ENCODE assay signal across 1 cellular context in genomic region chr2:173090973-173091660, GRCh38.
TF ChIP-seq lines count a peak whose summit lies in the region.

No MANE protein-coding gene starts in this region.

TF ChIP-seq in K562, 482 proteins besides CTCF, POLR2A, EP300 and RAD21 (continued from another document and continues in another):
- TF ChIP-seq THRB (CRISPR knock-in tag; conservative IDR thresholded peaks at IDR 0.05) (no peak), HNRNPK (IDR thresholded peaks at IDR 0.05; ENCODE audit: low read depth, low read length, poor library complexity, severe bottlenecking) (no peak), HIVEP1 (CRISPR knock-in tag; IDR thresholded peaks at IDR 0.05) (no peak), MAZ (CRISPR knock-in tag; conservative IDR thresholded peaks at IDR 0.05 in 1 of 2, IDR thresholded peaks at IDR 0.05 in 1 of 2) (no peak; a peak in 1 of 4 replicates), GATAD2B (IDR thresholded peaks at IDR 0.05; ENCODE audit: borderline replicate concordance) (no peak; the same call in 1 of the 2 replicates), ZNF263 (CRISPR knock-in tag; IDR thresholded peaks at IDR 0.05; ENCODE audit: borderline replicate concordance) (no peak), MCM7 (IDR thresholded peaks at IDR 0.05) (no peak), FOSL1 (tag; conservative IDR thresholded peaks at IDR 0.05) (peak; percentile 38), ZNF41 (CRISPR knock-in tag; conservative IDR thresholded peaks at IDR 0.05) (no peak), TARDBP (IDR thresholded peaks at IDR 0.05) (no peak), ZNF133 (CRISPR knock-in tag; IDR thresholded peaks at IDR 0.05) (no peak), STAG1 (CRISPR knock-in tag; IDR thresholded peaks at IDR 0.05; ENCODE audit: borderline replicate concordance) (no peak), FOXA3 (CRISPR knock-in tag; conservative IDR thresholded peaks at IDR 0.05 in 1 of 2, IDR thresholded peaks at IDR 0.05 in 1 of 2) (no peak), SMAD4 (CRISPR knock-in tag; conservative IDR thresholded peaks at IDR 0.05) (no peak), CBFB (CRISPR knock-in tag; IDR thresholded peaks at IDR 0.05) (no peak), KLF16 (IDR thresholded peaks at IDR 0.05) (peak; percentile 55; the same call in 1 of the 2 replicates), DPF2 (IDR thresholded peaks at IDR 0.05) (peak; percentile 85), TRIM28 (IDR thresholded peaks at IDR 0.05) (no peak), HMG20A (CRISPR knock-in tag; conservative IDR thresholded peaks at IDR 0.05) (no peak), CCAR2 (IDR thresholded peaks at IDR 0.05; ENCODE audit: low read depth, low read length) (no peak), PCBP1 (IDR thresholded peaks at IDR 0.05; ENCODE audit: low read depth, low read length, poor library complexity, severe bottlenecking) (no peak), KAT2B (IDR thresholded peaks at IDR 0.05; ENCODE audit: low read depth, low read length) (no peak), SMAD1 (IDR thresholded peaks at IDR 0.05; ENCODE audit: low read depth, low read length, partially characterized antibody) (no peak), TSHZ1 (CRISPR knock-in tag; IDR thresholded peaks at IDR 0.05) (no peak), GABPB2 (CRISPR knock-in tag; conservative IDR thresholded peaks at IDR 0.05) (no peak), MEF2D (tag; conservative IDR thresholded peaks at IDR 0.05; ENCODE audit: low read depth) (peak; percentile 59; the same call in 1 of the 2 replicates), HMGN3 (IDR thresholded peaks at IDR 0.05; ENCODE audit: borderline replicate concordance, extremely low read depth, insufficient read length, low read depth, low read length) (no peak), STAT5B (CRISPR knock-in tag; IDR thresholded peaks at IDR 0.05) (no peak), RERE (CRISPR knock-in tag; IDR thresholded peaks at IDR 0.05; ENCODE audit: borderline replicate concordance) (no peak), ZNF395 (CRISPR knock-in tag; IDR thresholded peaks at IDR 0.05) (peak; percentile 86), ILF3 (IDR thresholded peaks at IDR 0.05; ENCODE audit: borderline replicate concordance) (no peak), CHD7 (IDR thresholded peaks at IDR 0.05; ENCODE audit: low read depth, low read length) (no peak)
